In the genomic region with DNA sequence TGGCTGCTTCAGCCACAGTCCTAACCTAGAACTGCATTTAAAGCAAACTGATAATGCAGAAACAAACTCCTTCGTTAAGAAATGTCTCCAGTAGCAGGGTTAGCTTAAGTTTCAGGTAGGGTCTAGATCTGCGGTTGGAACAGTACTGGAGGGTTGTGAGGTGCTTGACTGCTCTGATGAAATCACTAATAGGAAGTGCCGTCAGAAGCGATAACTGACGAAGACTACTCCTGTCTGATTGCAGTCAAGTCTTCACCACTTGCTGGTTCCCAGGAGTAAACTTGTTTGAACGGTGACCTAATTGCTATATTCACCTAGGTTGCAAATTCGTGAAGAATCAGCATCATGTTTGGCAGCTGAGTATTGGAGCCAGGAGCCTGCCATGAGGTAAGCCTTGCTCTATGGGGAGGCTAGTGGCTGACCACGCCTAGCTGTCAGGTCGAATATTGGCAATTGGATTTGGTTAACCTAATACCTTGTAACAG, we compare ENCODE assay signal across 8 cellular contexts. TPM values are rescaled to one million over a fixed set of nuclear protein-coding genes. Genes with fewer than 3 reads are reported as not detected.
DNase-seq lines count a peak whose midpoint lies in the region; ATAC-seq and TF ChIP-seq lines count a peak whose summit lies in the region.

No MANE protein-coding gene starts in this region.

- H3K4me3 ChIP-seq in LNCaP clone FGC (ENCODE audit: low read depth, low read length), result peak overlapping the region; percentile 88
- H3K4me3 ChIP-seq in adipocyte (ENCODE audit: low read length), result peak overlapping the region; percentile 94
- H3K4me3 ChIP-seq in left lung, result peak overlapping the region; percentile 91 to 98
- peak overlapping the region; percentile 66 to 99 (median 80) for H3K4me3 ChIP-seq in tibial nerve

- ATAC-seq in left lung (no peak), HG02884 (IDR thresholded peaks at IDR 0.05; ENCODE audit: unreplicated experiment) (no peak)

- intact Hi-C loops in CD14-positive monocyte (cut with micrococcal nuclease), result loop anchor here in 1 of 2 donors (2.0 kb wide), 1 partner anchor 59 kb away; a partner anchor contains a TSS
- intact Hi-C loops in left lung (cut with DNase I), result loop anchor here in 1 of 2 donors (10.0 kb wide), 1 partner anchor 75 kb away; no protein-coding TSS in a partner anchor

- WGBS in tibial nerve, 2 donors, result 18% methylated on average over 9 of the region's 9 CpGs

- H3K4me1 Mint-ChIP-seq in CD14-positive monocyte, result peaks cover 50% of the 10 kb centered on the region

- peaks cover 40 to 41% of the 10 kb centered on the region in 2 donors for H3K36me3 Mint-ChIP-seq in CD14-positive monocyte

- peaks cover 52% of the 10 kb centered on the region for H3K4me1 ChIP-seq in adipocyte (ENCODE audit: control insufficient read depth, insufficient read depth, low read length)
- H3K4me1 ChIP-seq in left lung, result peaks cover 24 to 64% of the 10 kb centered on the region in 2 donors
- H3K4me1 ChIP-seq in tibial nerve, result peaks cover 0 to 61% (median 19%) of the 10 kb centered on the region in 4 donors

- peak overlapping the region; percentile 99 for H3K9ac ChIP-seq in adipocyte (ENCODE audit: low read length)

- DNase-seq in CD14-positive monocyte (ENCODE audit: low spot score), result no peak
- DNase-seq in LNCaP clone FGC (ENCODE audit: low read depth), result no peak
- peak; percentile 48 for DNase-seq in adipocyte (ENCODE audit: low read depth)
- no peak for DNase-seq in left lung
- no peak for DNase-seq in tibial nerve (ENCODE audit: low spot score in 2 of 2)
- no peak for DNase-seq in NCI-H1092 treated with DMSO at 0.1 percent for 48 hours (lab: John Stamatoyannopoulos, UW)
- no peak for DNase-seq in NCI-H748 treated with DMSO at 0.1 percent for 48 hours (lab: John Stamatoyannopoulos, UW)

- peak overlapping the region; percentile 95 to 96 for H3K4me3 Mint-ChIP-seq in CD14-positive monocyte

- no peaks in the 10 kb centered on the region for H3K9me3 Mint-ChIP-seq in CD14-positive monocyte

- no peak for TF ChIP-seq CTCF in CD14-positive monocyte (IDR thresholded peaks at IDR 0.05)
- no peak for TF ChIP-seq CTCF in LNCaP clone FGC (IDR thresholded peaks at IDR 0.05; ENCODE audit: control insufficient read depth, extremely low read depth, insufficient read depth)
- TF ChIP-seq CTCF in left lung (IDR thresholded peaks at IDR 0.05), result no peak
- no peak for TF ChIP-seq CTCF in tibial nerve (IDR thresholded peaks at IDR 0.05)

- H3K9me3 ChIP-seq in adipocyte (ENCODE audit: control insufficient read depth, low read length) (no peaks in the 10 kb centered on the region), left lung (no peaks in the 10 kb centered on the region), tibial nerve (no peaks in the 10 kb centered on the region)

- H3K36me3 ChIP-seq in adipocyte (ENCODE audit: control insufficient read depth, insufficient read depth, low read length, severe bottlenecking), result peaks cover 47% of the 10 kb centered on the region
- peaks cover 0 to 47% of the 10 kb centered on the region in 2 donors for H3K36me3 ChIP-seq in left lung
- H3K36me3 ChIP-seq in tibial nerve, result peaks cover 0 to 41% (median 12%) of the 10 kb centered on the region in 3 donors

- peak overlapping the region; percentile 86 to 92 for H3K27ac ChIP-seq in left lung
- H3K27ac ChIP-seq in tibial nerve, result peak overlapping the region in 3 of 4 donors; percentile 13 to 90 (median 80)

- no peak for TF ChIP-seq POLR2A in tibial nerve (IDR thresholded peaks at IDR 0.05)

- no peaks in the 10 kb centered on the region for H3K27me3 Mint-ChIP-seq in CD14-positive monocyte (ENCODE audit: low read depth in 3 of 3)

- TF ChIP-seq EP300 in tibial nerve (IDR thresholded peaks at IDR 0.05), result no peak

- H3K27ac Mint-ChIP-seq in CD14-positive monocyte, result peak overlapping the region; percentile 92 to 98 (median 96)

- H3K27me3 ChIP-seq in adipocyte (replicated peaks; ENCODE audit: control insufficient read depth, insufficient read depth, low read length) (no peaks in the 10 kb centered on the region), left lung (no peaks in the 10 kb centered on the region), tibial nerve (no peaks in the 10 kb centered on the region)

RNA-seq across cellular contexts. Expression of a gene that starts 24.5 kb away (rescaled TPM):
- 10 to 100 TPM; 58.2 to 66.3 TPM for polyA plus RNA-seq in CD14-positive monocyte
- total RNA-seq in left lung (10 to 100 TPM; 58.0 to 97.7 TPM), tibial nerve (10 to 100 TPM; 10.5 to 19.9 (median 16.9) TPM)

RNA-seq across cellular contexts. Expression of a gene that starts 52.1 kb away (rescaled TPM):
- polyA plus RNA-seq in CD14-positive monocyte, result 1 to 10 TPM; 1.0 to 1.4 TPM
- 1 to 10 TPM; 2.9 to 3.8 TPM for total RNA-seq in left lung
- 10 to 100 TPM in 1 of 4 donors, 1 to 10 TPM in 3; 2.9 to 10.3 (median 5.4) TPM for total RNA-seq in tibial nerve

RNA-seq across cellular contexts. Expression of a gene that starts 59.0 kb away (rescaled TPM):
- polyA plus RNA-seq in CD14-positive monocyte, result 1,000 to 10,000 TPM; 1,282 to 1,365 TPM
- total RNA-seq in left lung (1,000 to 10,000 TPM; 1,151 to 1,430 TPM), tibial nerve (100 to 1,000 TPM; 435 to 666 (median 472) TPM)
